Comparison of ENCODE assay signal across 11 cellular contexts in the genomic region with DNA sequence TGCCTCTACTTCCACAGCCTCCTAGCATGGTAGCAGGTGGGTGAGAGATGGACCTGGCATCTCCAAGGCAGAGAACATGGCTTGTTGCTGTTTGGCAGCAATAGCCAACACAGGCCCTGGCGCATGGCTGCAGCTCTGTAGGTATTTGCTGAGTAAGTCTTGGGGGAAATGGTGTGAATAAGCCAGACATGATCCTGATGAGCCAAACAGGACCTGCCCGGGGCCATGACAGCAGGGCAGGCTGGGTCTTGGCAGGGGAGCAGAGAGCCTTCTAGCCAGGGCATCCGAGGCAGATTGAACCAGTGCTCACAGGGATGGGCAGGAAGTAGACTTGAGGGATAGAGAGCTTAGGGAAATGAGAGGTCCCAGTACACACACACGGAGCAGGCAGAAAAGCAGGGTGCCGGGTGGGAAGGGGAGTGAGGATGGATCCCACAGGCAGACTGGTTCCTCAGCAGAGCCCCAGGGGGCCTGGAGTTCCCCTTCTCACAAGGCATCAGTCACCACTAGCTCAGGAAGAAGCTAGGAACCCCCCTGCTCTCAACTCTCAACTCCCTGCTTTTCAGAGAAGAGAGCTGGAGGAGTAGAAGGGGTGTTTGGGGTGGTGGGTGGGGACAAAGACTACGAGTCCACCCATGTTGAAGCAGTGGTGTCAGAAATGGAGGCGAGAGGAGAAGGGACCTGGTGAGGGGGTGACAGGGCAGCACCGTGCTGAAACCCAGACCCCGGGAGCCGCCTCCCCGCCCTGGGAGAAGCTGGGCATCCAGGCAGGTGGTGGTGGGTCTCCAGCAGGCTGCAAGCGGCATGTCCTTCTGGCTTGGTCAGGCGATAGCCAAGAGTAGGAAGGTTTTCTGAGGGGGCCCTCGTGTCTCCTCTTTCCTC.
DNase-seq lines count a peak whose midpoint lies in the region; ATAC-seq and TF ChIP-seq lines count a peak whose summit lies in the region.
"Had no signal": no experiment of that assay in that cellular context is flagged by ENCODE, and none has a peak within 500 bp of the region (broad histone marks: within the 10 kb centered on the region; RNA-seq: fewer than 3 reads in every experiment).

No MANE protein-coding gene starts in this region.

- no peak overlapping the region for H3K4me3 Mint-ChIP-seq in chondrocyte (ENCODE audit: unreplicated experiment)

- TF ChIP-seq CTCF in 22Rv1 (IDR thresholded peaks at IDR 0.05) (no peak), chondrocyte (IDR thresholded peaks at IDR 0.05) (no peak), MM.1S (IDR thresholded peaks at IDR 0.05; ENCODE audit: low read length) (no peak)

- H3K9me3 ChIP-seq in MG63, result no peaks in the 10 kb centered on the region
- no peaks in the 10 kb centered on the region for H3K9me3 ChIP-seq in mesenchymal stem cell (ENCODE audit: control insufficient read depth, low read length)
- no peaks in the 10 kb centered on the region for H3K9me3 ChIP-seq in MM.1S (replicated peaks; ENCODE audit: insufficient read depth, low read length)
- H3K9me3 ChIP-seq: Peyer's patch had no signal

- peak overlapping the region in 1 of 2 experiments; percentile 57 for H3K14ac ChIP-seq in mesenchymal stem cell (ENCODE audit: low read length in 2 of 2)

- H2BK12ac ChIP-seq in mesenchymal stem cell (ENCODE audit: low read length in 2 of 2), result peak overlapping the region; percentile 4 to 75

- peak overlapping the region; percentile 36 for H3K27ac ChIP-seq in 22Rv1
- peak overlapping the region; percentile 24 for H3K27ac ChIP-seq in mesenchymal stem cell (ENCODE audit: low read length, poor library complexity, severe bottlenecking)
- no peak overlapping the region for H3K27ac ChIP-seq in MM.1S (ENCODE audit: low read length)

- no peaks in the 10 kb centered on the region for H3K9me3 Mint-ChIP-seq in chondrocyte (ENCODE audit: low read depth)

- H2AFZ ChIP-seq in mesenchymal stem cell (ENCODE audit: low read depth, low read length), result no peak overlapping the region
- no peak overlapping the region for H2AFZ ChIP-seq in MM.1S (ENCODE audit: low read length)

- peaks cover 51% of the 10 kb centered on the region for H3K4me1 ChIP-seq in mesenchymal stem cell (ENCODE audit: control insufficient read depth, insufficient read depth, low read depth, low read length)
- peaks cover 21% of the 10 kb centered on the region for H3K4me1 ChIP-seq in MM.1S (ENCODE audit: low read length)

- peaks cover 48% of the 10 kb centered on the region for H3K4me1 Mint-ChIP-seq in chondrocyte (ENCODE audit: low read depth)

- no peak overlapping the region for H3K27ac Mint-ChIP-seq in chondrocyte (ENCODE audit: unreplicated experiment)

- H3F3A ChIP-seq in MM.1S (ENCODE audit: insufficient read depth, low read length), result peaks cover 14% of the 10 kb centered on the region

- no peak overlapping the region for H3K4me3 ChIP-seq in MG63
- no peak overlapping the region for H3K4me3 ChIP-seq in mesenchymal stem cell (ENCODE audit: insufficient read depth in 1 of 2, low read depth in 1 of 2, low read length in 2 of 2)
- H3K4me3 ChIP-seq in MM.1S (ENCODE audit: low read length), result no peak overlapping the region
- H3K4me3 ChIP-seq: Peyer's patch had no signal

- H2BK5ac ChIP-seq in mesenchymal stem cell (ENCODE audit: low read depth, low read length, poor library complexity, severe bottlenecking), result no peak overlapping the region

- peaks cover 53% of the 10 kb centered on the region for H3K79me2 ChIP-seq in MM.1S (ENCODE audit: low read length)

- H2AK5ac ChIP-seq in mesenchymal stem cell (ENCODE audit: low read length, severe bottlenecking), result peak overlapping the region; percentile 71

- no peak for ATAC-seq in GM18873 (IDR thresholded peaks at IDR 0.05; ENCODE audit: low FRiP score, unreplicated experiment)

- peaks cover 32% of the 10 kb centered on the region for H3K79me1 ChIP-seq in mesenchymal stem cell (replicated peaks; ENCODE audit: low read length, poor library complexity, severe bottlenecking)

- peaks cover 3% of the 10 kb centered on the region for H3K36me3 Mint-ChIP-seq in chondrocyte (ENCODE audit: low read depth)

- peak overlapping the region; percentile 60 for H2BK15ac ChIP-seq in mesenchymal stem cell (ENCODE audit: low read depth, poor library complexity, severe bottlenecking)

- H4K8ac ChIP-seq in mesenchymal stem cell (ENCODE audit: low read length), result no peak overlapping the region

- no peak overlapping the region for H2BK120ac ChIP-seq in mesenchymal stem cell (ENCODE audit: low read depth, low read length)

- no peaks in the 10 kb centered on the region for H3K9me2 ChIP-seq in MM.1S (replicated peaks; ENCODE audit: insufficient read depth, low read length)

- no peak overlapping the region for H3K4ac ChIP-seq in mesenchymal stem cell (ENCODE audit: low read depth in 1 of 2, low read length in 2 of 2)

- no peak overlapping the region for H3K23ac ChIP-seq in mesenchymal stem cell (ENCODE audit: low read length in 2 of 2)

- peak; percentile 91 for DNase-seq in MG63
- peak; percentile 55 for DNase-seq in chondrocyte (ENCODE audit: low spot score)
- DNase-seq in mesenchymal stem cell, result no peak
- DNase-seq in NOMO-1 treated with DMSO at 0.1 percent for 48 hours (lab: John Stamatoyannopoulos, UW; ENCODE audit: unreplicated experiment), result no peak
- no peak for DNase-seq in nucleus accumbens (lab: John Stamatoyannopoulos, UW)
- DNase-seq in MM.1S, result no peak
- DNase-seq: cortex of kidney, NCI-H1048 had no signal

- H3K27me3 Mint-ChIP-seq in chondrocyte (ENCODE audit: low read depth), result no peaks in the 10 kb centered on the region

- no peaks in the 10 kb centered on the region for H4K20me1 ChIP-seq in MM.1S (ENCODE audit: insufficient read depth, low read length)

- H3K36me3 ChIP-seq in MG63 (no peaks in the 10 kb centered on the region), mesenchymal stem cell (ENCODE audit: control insufficient read depth in 1 of 2, insufficient read depth in 2 of 2, low read depth in 1 of 2, low read length in 2 of 2) (peaks cover 0 to 6% of the 10 kb centered on the region in 2 experiments), MM.1S (replicated peaks; ENCODE audit: insufficient read depth, low read length) (no peaks in the 10 kb centered on the region)
- H3K36me3 ChIP-seq: Peyer's patch had no signal

- peak overlapping the region; percentile 10 for H3K9ac ChIP-seq in mesenchymal stem cell (ENCODE audit: low read length)
- no peak overlapping the region for H3K9ac ChIP-seq in MM.1S (ENCODE audit: low read length)

- peak overlapping the region; percentile 76 for H4K91ac ChIP-seq in mesenchymal stem cell (ENCODE audit: low read length)

- WGBS in mesenchymal stem cell, result 91% methylated on average over 13 of the region's 14 CpGs

- H3K27me3 ChIP-seq in MG63 (no peaks in the 10 kb centered on the region), mesenchymal stem cell (ENCODE audit: control insufficient read depth in 1 of 2, insufficient read depth in 1 of 2, low read length in 2 of 2) (peaks cover 0 to 3% of the 10 kb centered on the region in 2 experiments), MM.1S (replicated peaks; ENCODE audit: insufficient read depth, low read length) (no peaks in the 10 kb centered on the region)
- H3K27me3 ChIP-seq: Peyer's patch had no signal

- H3K18ac ChIP-seq in mesenchymal stem cell (ENCODE audit: low read depth in 1 of 2, low read length in 2 of 2), result peak overlapping the region in 1 of 2 experiments; percentile 39

- H3K4me2 ChIP-seq in mesenchymal stem cell (ENCODE audit: low read length, poor library complexity, severe bottlenecking), result no peak overlapping the region
- H3K4me2 ChIP-seq in MM.1S (ENCODE audit: low read depth, low read length), result no peak overlapping the region

Comparison
In these comparisons a context has a peak if more than half of its experiments do, and no peak if none do; other contexts are left out.
1. DNase-seq: peak in MG63 (single experiment) and chondrocyte (single experiment); none in mesenchymal stem cell (single experiment), NOMO-1 treated with DMSO at 0.1 percent for 48 hours (single experiment), nucleus accumbens (0 of 56) and MM.1S (single experiment).